Comparison of ENCODE assay signal across 10 cellular contexts in the genomic region with DNA sequence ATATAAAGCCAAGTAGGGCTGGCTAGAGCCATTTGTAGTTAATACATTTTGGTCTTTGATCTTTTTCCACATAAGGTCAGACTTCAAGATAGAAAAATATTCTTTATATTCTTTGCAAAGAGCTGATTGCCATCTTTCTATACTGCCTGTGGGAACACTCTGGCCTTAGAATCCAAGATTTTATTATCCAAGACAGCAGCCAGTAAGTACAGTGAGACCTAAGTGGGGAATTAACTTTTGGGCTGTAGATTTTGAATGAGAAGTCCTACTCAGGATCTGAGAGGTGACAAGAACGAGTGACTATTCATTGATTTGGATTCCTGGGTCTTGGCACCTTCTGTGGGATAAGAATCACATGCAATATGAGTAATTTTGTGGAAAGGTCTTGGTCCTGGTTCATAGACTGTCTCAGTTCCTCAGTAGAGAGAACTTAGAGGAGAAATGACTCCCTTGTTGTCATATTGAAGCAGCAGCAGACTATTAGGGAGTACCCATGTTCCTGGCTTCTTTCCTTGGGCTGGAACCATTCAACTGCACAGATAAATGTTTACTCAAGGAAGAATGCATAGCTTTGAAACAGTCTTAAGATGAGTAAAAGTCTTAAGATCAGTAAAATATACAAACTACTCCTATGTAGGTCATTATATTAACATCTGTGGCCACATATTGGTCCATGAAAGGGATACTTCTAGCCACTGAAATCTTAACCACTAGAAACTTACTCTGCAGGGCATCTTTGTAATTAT.
DNase-seq lines count a peak whose midpoint lies in the region; ATAC-seq and TF ChIP-seq lines count a peak whose summit lies in the region.
"Had no signal": no experiment of that assay in that cellular context is flagged by ENCODE, and none has a peak within 500 bp of the region (broad histone marks: within the 10 kb centered on the region; RNA-seq: fewer than 3 reads in every experiment).

No MANE protein-coding gene starts in this region.

- no peaks in the 10 kb centered on the region for H3K9me3 Mint-ChIP-seq in CD4-positive, alpha-beta T cell

- no peak overlapping the region for H3K23ac ChIP-seq in mesendoderm (ENCODE audit: low read length)

- H3K4me3 ChIP-seq in HCT116 (replicated peaks in 1 of 2; ENCODE audit: low read depth in 1 of 2, low read length in 2 of 2) (no peak overlapping the region), endocrine pancreas (ENCODE audit: control insufficient read depth, insufficient read depth, low read length) (peak overlapping the region; percentile 29), liver (ENCODE audit: low read depth in 1 of 3, low read length in 3 of 3) (no peak overlapping the region), stomach smooth muscle (ENCODE audit: low read length in 2 of 2) (no peak overlapping the region), mesendoderm (ENCODE audit: low read length) (no peak overlapping the region)

- RAD21 ChIA-PET in HCT116 (lab: Charles Lee; ENCODE audit: low non-redundant PET in 1 of 2, low total read pairs in 2 of 2, uncharacterized antibody in 2 of 2, unreplicated experiment in 2 of 2) = no interaction called here

- H3K27me3 Mint-ChIP-seq in CD4-positive, alpha-beta T cell = no peaks in the 10 kb centered on the region

- peak overlapping the region; percentile 72 for H3K27ac ChIP-seq in HCT116 (ENCODE audit: low read depth, low read length)
- H3K27ac ChIP-seq in liver (ENCODE audit: low read depth in 1 of 2, low read length in 2 of 2) = peak overlapping the region; percentile 5 to 37
- H3K27ac ChIP-seq in stomach smooth muscle (ENCODE audit: low read length) = peak overlapping the region; percentile 62
- H3K27ac ChIP-seq in mesendoderm (ENCODE audit: low read depth, low read length) = no peak overlapping the region
- H3K27ac ChIP-seq in CD4-positive, alpha-beta T cell (ENCODE audit: low read depth, low read length) = no peak overlapping the region

- intact Hi-C loops in HCT116 (cut with micrococcal nuclease) = no loop called here
- intact Hi-C loops in CD4-positive, alpha-beta T cell (cut with DNase I, micrococcal nuclease) = no loop called here

- H3K4me3 Mint-ChIP-seq in CD4-positive, alpha-beta T cell = no peak overlapping the region

- POLR2A ChIA-PET in HCT116 (lab: Charles Lee) = interaction anchor here (0.9 to 1.5 kb wide), 4 partner anchors 23 to 84 kb away, joined by 3 read pairs; no protein-coding TSS in a partner anchor
- POLR2A ChIA-PET in CD4-positive, alpha-beta T cell (lab: Charles Lee) = no interaction called here

- H2AFZ ChIP-seq in HCT116 (ENCODE audit: low read depth, low read length, poor library complexity, severe bottlenecking) = no peak overlapping the region

- WGBS in liver = 25% methylated on average over 1 of the region's 1 CpG
- no CpG with 5 or more reads among the region's 1 CpG for WGBS in mesendoderm (ENCODE audit: extremely low coverage, insufficient coverage, low lambda C conversion rate)

- no peak overlapping the region for H2BK15ac ChIP-seq in mesendoderm (replicated peaks; ENCODE audit: low read depth)

- no peak overlapping the region for H2BK5ac ChIP-seq in mesendoderm (ENCODE audit: low read length)

- TF ChIP-seq RAD21 in HCT116 (IDR thresholded peaks at IDR 0.05; ENCODE audit: low read depth) (no peak), liver (IDR thresholded peaks at IDR 0.05) (no peak)

- no peaks in the 10 kb centered on the region for H3K36me3 Mint-ChIP-seq in CD4-positive, alpha-beta T cell (ENCODE audit: low read depth)

- no peaks in the 10 kb centered on the region for H3K9me2 ChIP-seq in HCT116 (ENCODE audit: insufficient read depth)

- H3K27ac Mint-ChIP-seq in CD4-positive, alpha-beta T cell = no peak overlapping the region

- no peaks in the 10 kb centered on the region for H3K79me1 ChIP-seq in mesendoderm (ENCODE audit: low read length)

- no peaks in the 10 kb centered on the region for H4K20me1 ChIP-seq in HCT116 (ENCODE audit: insufficient read depth)

- CTCF ChIA-PET in HCT116 (lab: Charles Lee) = interaction anchor here (0.7 kb wide), 1 partner anchor 229 kb away, joined by 4 read pairs; no protein-coding TSS in a partner anchor
- CTCF ChIA-PET in CD4-positive, alpha-beta T cell (lab: Charles Lee) = no interaction called here

- H3K36me3 ChIP-seq in HCT116 (ENCODE audit: control insufficient read depth in 1 of 2, insufficient read depth in 2 of 2, low read length in 2 of 2) (no peaks in the 10 kb centered on the region), endocrine pancreas (ENCODE audit: control insufficient read depth, insufficient read depth, low read length) (no peaks in the 10 kb centered on the region), liver (ENCODE audit: control insufficient read depth in 4 of 4, insufficient read depth in 3 of 4, low read depth in 1 of 4, low read length in 3 of 4) (no peaks in the 10 kb centered on the region), stomach smooth muscle (ENCODE audit: control insufficient read depth in 2 of 2, insufficient read depth in 2 of 2, low read length in 2 of 2) (no peaks in the 10 kb centered on the region), mesendoderm (ENCODE audit: control insufficient read depth, insufficient read depth, low read length) (no peaks in the 10 kb centered on the region)

- H3K79me2 ChIP-seq in HCT116 (ENCODE audit: insufficient read depth, low read length) (no peaks in the 10 kb centered on the region), mesendoderm (ENCODE audit: control insufficient read depth, insufficient read depth, low read length) (no peaks in the 10 kb centered on the region)

- TF ChIP-seq CTCF in HCT116 (IDR thresholded peaks at IDR 0.05 in 2 of 3, conservative IDR thresholded peaks at IDR 0.05 in 1 of 3; ENCODE audit: borderline replicate concordance in 1 of 3, insufficient read depth in 1 of 3, low read depth in 2 of 3, low read length in 2 of 3) = no peak
- TF ChIP-seq CTCF in liver (IDR thresholded peaks at IDR 0.05; ENCODE audit: low read depth, low read length, missing input control) = no peak
- TF ChIP-seq CTCF in CD4-positive, alpha-beta T cell (IDR thresholded peaks at IDR 0.05) = no peak

- no peak overlapping the region for H4K5ac ChIP-seq in mesendoderm (ENCODE audit: low read length)

- H3K4me2 ChIP-seq in HCT116 (ENCODE audit: low read length) (peak overlapping the region; percentile 48; the same call in 1 of the 2 replicates), mesendoderm (ENCODE audit: low read length) (no peak overlapping the region)

- H4K8ac ChIP-seq in mesendoderm (ENCODE audit: low read depth, low read length) = no peak overlapping the region

- no peak overlapping the region for H3K18ac ChIP-seq in mesendoderm (ENCODE audit: low read length)

- no peaks in the 10 kb centered on the region for H3K9me3 ChIP-seq in HCT116 (ENCODE audit: control insufficient read depth in 1 of 2, insufficient read depth in 1 of 2, low read depth in 1 of 2, low read length in 2 of 2)
- H3K9me3 ChIP-seq in endocrine pancreas (ENCODE audit: control insufficient read depth, low read length) = no peaks in the 10 kb centered on the region
- no peaks in the 10 kb centered on the region for H3K9me3 ChIP-seq in liver (ENCODE audit: control insufficient read depth in 4 of 4, low read length in 3 of 4)
- no peaks in the 10 kb centered on the region for H3K9me3 ChIP-seq in stomach smooth muscle (ENCODE audit: control insufficient read depth in 2 of 2, low read length in 2 of 2)
- H3K9me3 ChIP-seq in CD4-positive, alpha-beta T cell (ENCODE audit: control insufficient read depth, low read length) = no peaks in the 10 kb centered on the region

- no peak overlapping the region for H2BK120ac ChIP-seq in mesendoderm (ENCODE audit: low read depth, low read length)

- no peak overlapping the region for H2AK5ac ChIP-seq in mesendoderm (ENCODE audit: low read length)

- H3K56ac ChIP-seq in mesendoderm (ENCODE audit: low read length) = no peak overlapping the region

- BruUV-seq in HCT116 (replicated peaks; lab: Mats Ljungman, UMichigan) = no TSS peak

- no peak for TF ChIP-seq POLR2A in HCT116 (IDR thresholded peaks at IDR 0.05; ENCODE audit: borderline replicate concordance, extremely low read depth, insufficient read depth, insufficient read length)

- no peak overlapping the region for H3K4ac ChIP-seq in mesendoderm (ENCODE audit: low read depth, low read length)

- no peaks in the 10 kb centered on the region for H3K4me1 Mint-ChIP-seq in CD4-positive, alpha-beta T cell (ENCODE audit: low read depth)

- no peak for DNase-seq in HCT116 (ENCODE audit: low read depth, low spot score)
- no peak for DNase-seq in mesendoderm
- DNase-seq in CD4-positive, alpha-beta T cell = no peak
- DNase-seq in nucleus accumbens (lab: John Stamatoyannopoulos, UW) = no peak
- DNase-seq in pons (ENCODE audit: low spot score) = no peak
- DNase-seq: activated gamma-delta T cell treated with Interleukin-2 at 50 U/mL for 16 hours, posterior cingulate gyrus had no signal

- H3K9ac ChIP-seq in HCT116 (ENCODE audit: low read length) (no peak overlapping the region), endocrine pancreas (ENCODE audit: control insufficient read depth, insufficient read depth, low read length) (no peak overlapping the region), liver (ENCODE audit: low read depth in 1 of 2, low read length in 2 of 2) (no peak overlapping the region), stomach smooth muscle (ENCODE audit: low read length in 2 of 2) (no peak overlapping the region), mesendoderm (ENCODE audit: low read length) (no peak overlapping the region)

- H3K27me3 ChIP-seq in HCT116 (ENCODE audit: insufficient read depth, low read length) (no peaks in the 10 kb centered on the region), endocrine pancreas (ENCODE audit: control insufficient read depth, insufficient read depth, low read length) (no peaks in the 10 kb centered on the region), liver (ENCODE audit: control insufficient read depth in 4 of 4, insufficient read depth in 4 of 4, low read length in 3 of 4) (no peaks in the 10 kb centered on the region), stomach smooth muscle (ENCODE audit: control insufficient read depth in 1 of 2, insufficient read depth in 2 of 2, low read length in 2 of 2) (no peaks in the 10 kb centered on the region), mesendoderm (ENCODE audit: insufficient read depth, low read length, poor library complexity) (no peaks in the 10 kb centered on the region)
- H3K27me3 ChIP-seq in CD4-positive, alpha-beta T cell (ENCODE audit: control insufficient read depth, insufficient read depth, low read length) = no peaks in the 10 kb centered on the region

- ATAC-seq in HCT116 = no peak
- no peak for ATAC-seq in CD4-positive, alpha-beta T cell (ENCODE audit: poor library complexity)

- H3K4me1 ChIP-seq in HCT116 (ENCODE audit: control insufficient read depth in 1 of 2, insufficient read depth in 2 of 2, low read length in 2 of 2) (peaks cover 31 to 70% of the 10 kb centered on the region in 2 experiments), endocrine pancreas (ENCODE audit: control insufficient read depth, insufficient read depth, low read length) (peaks cover 38% of the 10 kb centered on the region), liver (ENCODE audit: control insufficient read depth in 4 of 4, insufficient read depth in 4 of 4, low read length in 3 of 4) (peaks cover 8 to 43% (median 17%) of the 10 kb centered on the region in 4 donors), stomach smooth muscle (ENCODE audit: control insufficient read depth, insufficient read depth, low read length) (peaks cover 14% of the 10 kb centered on the region), mesendoderm (ENCODE audit: control insufficient read depth, low read depth, low read length) (no peaks in the 10 kb centered on the region)

Comparison
In these comparisons a context has a peak if more than half of its experiments do, and no peak if none do; other contexts are left out.
1. H3K27ac ChIP-seq: peak in HCT116 (single experiment), liver (2 of 2) and stomach smooth muscle (single experiment); none in mesendoderm (single experiment) and CD4-positive, alpha-beta T cell (single experiment).